In the genomic region with DNA sequence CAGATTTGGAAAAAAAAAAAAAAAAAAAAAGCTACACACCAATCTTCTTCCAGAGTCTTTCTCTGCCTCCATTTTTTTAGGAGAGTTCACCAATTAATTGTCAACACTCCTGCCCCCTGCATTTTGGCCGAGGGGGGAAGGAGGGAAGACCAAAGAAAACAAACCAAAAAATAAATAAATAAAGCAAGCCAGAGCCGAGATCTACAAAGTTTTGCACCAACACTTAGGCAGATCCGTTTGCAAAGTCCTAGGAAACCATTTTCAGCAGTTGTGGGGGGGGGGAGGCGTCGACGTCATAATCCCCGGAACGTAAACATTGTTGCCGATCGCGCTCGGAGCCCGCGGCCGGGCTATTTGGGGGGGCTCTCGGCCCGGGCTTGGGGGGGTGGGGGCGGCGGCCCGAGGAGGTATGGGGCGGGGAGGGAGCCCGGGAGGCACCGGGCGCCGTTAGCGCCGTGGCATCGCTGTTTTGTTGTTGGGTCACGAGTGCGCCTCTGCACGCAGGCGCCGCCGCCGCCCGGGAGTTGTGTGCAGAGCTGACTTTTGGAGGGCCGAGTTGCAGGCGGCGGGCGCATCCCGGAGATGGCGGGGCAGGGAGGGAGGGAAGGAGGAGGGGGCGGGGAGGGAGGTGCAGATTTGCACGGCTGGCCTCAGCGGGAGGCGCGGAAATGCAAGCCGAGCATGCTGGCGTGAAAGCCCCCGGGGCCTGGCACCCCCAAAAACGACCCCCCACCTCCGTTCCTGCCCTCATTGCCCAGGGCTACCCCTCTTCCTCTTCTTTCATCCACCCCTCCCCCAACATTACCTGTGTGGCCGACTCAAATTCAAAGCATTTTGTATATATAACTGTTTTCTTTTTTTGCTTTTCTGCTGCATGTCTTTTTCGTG, we compare ENCODE assay signal across 8 cellular contexts. TPM values are rescaled to one million over a fixed set of nuclear protein-coding genes. Genes with fewer than 3 reads are reported as not detected.
A peak's percentile ranks its signal among the peaks of the same experiment; 100 is the strongest.
DNase-seq lines count a peak whose midpoint lies in the region; ATAC-seq and TF ChIP-seq lines count a peak whose summit lies in the region.

No MANE protein-coding gene starts in this region.

- H3K4me1 ChIP-seq in heart right ventricle = peaks cover 13 to 57% (median 48%) of the 10 kb centered on the region in 9 donors

- H3K27ac ChIP-seq in heart right ventricle = peak overlapping the region; percentile 66 to 93 (median 84)

- no peaks in the 10 kb centered on the region for H3K9me3 Mint-ChIP-seq in activated naive CD8-positive, alpha-beta T cell treated with anti-CD3 and anti-CD28 coated beads, Interleukin-2, amount 50 U/mL, for 24 hours

- no peaks in the 10 kb centered on the region for H3K27me3 Mint-ChIP-seq in activated naive CD8-positive, alpha-beta T cell treated with anti-CD3 and anti-CD28 coated beads, Interleukin-2, amount 50 U/mL, for 24 hours

- peak overlapping the region; percentile 86 for H3K4me3 Mint-ChIP-seq in activated naive CD8-positive, alpha-beta T cell treated with anti-CD3 and anti-CD28 coated beads, Interleukin-2, amount 50 U/mL, for 24 hours

- peak overlapping the region; percentile 63 for H3K4me3 ChIP-seq in GM12865 (ENCODE audit: low read depth, low read length)
- peak overlapping the region; percentile 42 to 92 (median 74) for H3K4me3 ChIP-seq in heart right ventricle

- peak overlapping the region; percentile 89 for H3K27ac Mint-ChIP-seq in activated naive CD8-positive, alpha-beta T cell treated with anti-CD3 and anti-CD28 coated beads, Interleukin-2, amount 50 U/mL, for 24 hours

- 0 to 1% methylated on average over 53 to 54 of the region's 54 CpGs for WGBS in heart right ventricle, 2 donors

- peaks cover 0 to 6% (median 0%) of the 10 kb centered on the region in 9 donors for H3K36me3 ChIP-seq in heart right ventricle

- ATAC-seq in activated naive CD8-positive, alpha-beta T cell treated with anti-CD3 and anti-CD28 coated beads, Interleukin-2, amount 50 U/mL, for 24 hours = peak; percentile 61
- ATAC-seq in heart right ventricle (peak; percentile 57 to 76 (median 70)), HG03460 (IDR thresholded peaks at IDR 0.05; ENCODE audit: unreplicated experiment) (no peak)

- no peaks in the 10 kb centered on the region for H3K36me3 Mint-ChIP-seq in activated naive CD8-positive, alpha-beta T cell treated with anti-CD3 and anti-CD28 coated beads, Interleukin-2, amount 50 U/mL, for 24 hours (ENCODE audit: low read depth)

- DNase-seq in GM12865 (ENCODE audit: low read depth) (peak; percentile 68), M059J (ENCODE audit: low read depth) (peak; percentile 70), SW480 (ENCODE audit: low spot score) (peak; percentile 62), heart right ventricle (peak; percentile 68 to 77), posterior cingulate gyrus (peak; percentile 61 to 96 (median 76)), ureter (ENCODE audit: low spot score) (peak; percentile 76)
- DNase-seq in activated naive CD8-positive, alpha-beta T cell treated with anti-CD3 and anti-CD28 coated beads, Interleukin-2, amount 50 U/mL, for 24 hours = peak; percentile 76

- no peaks in the 10 kb centered on the region for H3K27me3 ChIP-seq in heart right ventricle

- H3K9me3 ChIP-seq in heart right ventricle = no peaks in the 10 kb centered on the region

- peaks cover 31% of the 10 kb centered on the region for H3K4me1 Mint-ChIP-seq in activated naive CD8-positive, alpha-beta T cell treated with anti-CD3 and anti-CD28 coated beads, Interleukin-2, amount 50 U/mL, for 24 hours

- TF ChIP-seq CTCF in GM12865 (IDR thresholded peaks at IDR 0.05; ENCODE audit: insufficient read depth, low read depth, low read length, missing control alignments) (no peak), heart right ventricle (IDR thresholded peaks at IDR 0.05) (no peak)

- intact Hi-C loops in heart right ventricle (cut with DNase I) = loop anchor here in 6 of 10 donors (2.0 to 5.0 kb wide), 4 partner anchors 42 to 47 kb away; partner anchors contain the start of gene ORAI1 (in 5 of the 6)
- intact Hi-C loops in posterior cingulate gyrus (cut with DNase I) = loop anchor here (5.0 to 10.0 kb wide), 2 partner anchors 43 to 75 kb away; no protein-coding TSS in a partner anchor

RNA-seq across cellular contexts. Expression of gene KDM2B, which starts 0.6 kb away (rescaled TPM):
- 17.0 and 30.1 TPM in 2 replicates for total RNA-seq in M059J (2014; rRNA removed; shearing (Covaris generic))
- total RNA-seq in heart right ventricle (10 to 100 TPM in 9 of 10 donors, 1 to 10 TPM in 1; 10.0 to 18.4 (median 14.6) TPM), ureter (23.7 TPM)
- polyA plus RNA-seq in heart right ventricle = 1 to 10 TPM; 4.8 to 9.7 TPM

RNA-seq across cellular contexts. Expression of gene ORAI1, which starts 46.1 kb away (rescaled TPM):
- total RNA-seq in M059J (2014; rRNA removed; shearing (Covaris generic)) = 18.1 and 20.6 TPM in 2 replicates
- 10 to 100 TPM in 3 of 10 donors, 1 to 10 TPM in 7; 6.0 to 14.1 (median 8.8) TPM for total RNA-seq in heart right ventricle
- polyA plus RNA-seq in heart right ventricle = 10 to 100 TPM in 1 of 2 donors, 1 to 10 TPM in 1; 1.8 to 18.1 TPM
- 13.6 TPM for total RNA-seq in ureter
